In genomic region chr3:6994081-6994668, GRCh38 we compare ENCODE assay signal across 11 cellular contexts.
DNase-seq lines count a peak whose midpoint lies in the region; ATAC-seq, FAIRE-seq and TF ChIP-seq lines count a peak whose summit lies in the region.
"Had no signal": no experiment of that assay in that cellular context is flagged by ENCODE, and none has a peak within 500 bp of the region (broad histone marks: within the 10 kb centered on the region; RNA-seq: fewer than 3 reads in every experiment).

No MANE protein-coding gene starts in this region.

- H3K79me2 ChIP-seq in Loucy (ENCODE audit: insufficient read depth, low read length) (no peaks in the 10 kb centered on the region), GM12878 (ENCODE audit: control insufficient read depth, insufficient read depth, low read length) (no peaks in the 10 kb centered on the region), mesendoderm (ENCODE audit: control insufficient read depth, insufficient read depth, low read length) (no peaks in the 10 kb centered on the region)

- intact Hi-C loops in GM12878 (cut with micrococcal nuclease; ENCODE audit: unreplicated experiment) (no loop called here), stomach (cut with DNase I; ENCODE audit: low total_unique reads) (no loop called here)

- peak; percentile 42; the same call in 2 of the 3 replicates for ATAC-seq in GM12878
- ATAC-seq: psoas muscle had no signal

- WGBS in GM12878 (ENCODE audit: insufficient coverage, insufficient replicate concordance, low lambda C conversion rate, missing lambda C conversion rate): 28% methylated on average over 3 of the region's 3 CpGs
- no CpG with 5 or more reads among the region's 3 CpGs for WGBS in mesendoderm (ENCODE audit: extremely low coverage, insufficient coverage, low lambda C conversion rate)
- 62 to 69% (median 68%) methylated on average over 3 of the region's 3 CpGs for WGBS in stomach, 5 donors

- DNase-seq in GM13977 (ENCODE audit: low spot score) (peak; percentile 6), GM12878 (ENCODE audit: low read depth, low spot score) (no peak), mesendoderm (peak; percentile 43), DMS153 treated with DMSO at 0.1 percent for 48 hours (lab: John Stamatoyannopoulos, UW; ENCODE audit: unreplicated experiment) (no peak), endothelial cell (ENCODE audit: low spot score) (no peak), stomach (no peak)
- DNase-seq in activated T-cell treated with anti-CD3 and anti-CD28 coated beads, Interleukin-2, amount 50 U/mL, for 24 hours: no peak
- DNase-seq: brain microvascular endothelial cell, psoas muscle, T1000 had no signal

- H3K56ac ChIP-seq in mesendoderm (ENCODE audit: low read length): no peak overlapping the region

- no peak overlapping the region for H2AK5ac ChIP-seq in mesendoderm (ENCODE audit: low read length)

- H3K9ac ChIP-seq in Loucy (ENCODE audit: low read depth, low read length, poor library complexity, severe bottlenecking): no peak overlapping the region
- H3K9ac ChIP-seq in GM12878 (ENCODE audit: control insufficient read depth, insufficient read depth, low read length): no peak overlapping the region
- no peak overlapping the region for H3K9ac ChIP-seq in mesendoderm (ENCODE audit: low read length)

- FAIRE-seq in GM12878 (lab: Jason Lieb, UNC): no peak

- H3K9me3 Mint-ChIP-seq in endothelial cell (ENCODE audit: unreplicated experiment): peaks cover 8% of the 10 kb centered on the region
- peaks cover 3% of the 10 kb centered on the region for H3K9me3 Mint-ChIP-seq in activated T-cell treated with anti-CD3 and anti-CD28 coated beads, Interleukin-2, amount 50 U/mL, for 24 hours

- H3K27ac ChIP-seq in GM12878 (ENCODE audit: control insufficient read depth, insufficient read depth) (no peak overlapping the region), mesendoderm (ENCODE audit: low read depth, low read length) (no peak overlapping the region), stomach (no peak overlapping the region)
- H3K27ac ChIP-seq: brain microvascular endothelial cell, psoas muscle had no signal

- H3K4ac ChIP-seq in mesendoderm (ENCODE audit: low read depth, low read length): no peak overlapping the region

- H3K4me3 ChIP-seq in Loucy (ENCODE audit: low read length, poor library complexity, severe bottlenecking): no peak overlapping the region
- no peak overlapping the region for H3K4me3 ChIP-seq in GM12878
- no peak overlapping the region for H3K4me3 ChIP-seq in mesendoderm (ENCODE audit: low read length)
- H3K4me3 ChIP-seq in stomach: no peak overlapping the region
- H3K4me3 ChIP-seq: psoas muscle had no signal

- H2AFZ ChIP-seq in Loucy (ENCODE audit: low read length) (no peak overlapping the region), GM12878 (ENCODE audit: control insufficient read depth, low read depth, low read length) (no peak overlapping the region)

- no peaks in the 10 kb centered on the region for H3K4me1 Mint-ChIP-seq in endothelial cell (ENCODE audit: unreplicated experiment)
- H3K4me1 Mint-ChIP-seq in activated T-cell treated with anti-CD3 and anti-CD28 coated beads, Interleukin-2, amount 50 U/mL, for 24 hours (ENCODE audit: low read depth): no peaks in the 10 kb centered on the region

- RAD21 ChIA-PET in GM12878 (lab: Charles Lee; ENCODE audit: unreplicated experiment): interaction anchor here (0.7 kb wide), 1 partner anchor 9 kb away, joined by 3 read pairs; no protein-coding TSS in a partner anchor

- H4K5ac ChIP-seq in mesendoderm (ENCODE audit: low read length): no peak overlapping the region

- H3K4me3 Mint-ChIP-seq in endothelial cell (ENCODE audit: unreplicated experiment): no peak overlapping the region
- H3K4me3 Mint-ChIP-seq in activated T-cell treated with anti-CD3 and anti-CD28 coated beads, Interleukin-2, amount 50 U/mL, for 24 hours: no peak overlapping the region

- BruUV-seq in GM12878 (replicated peaks; lab: Mats Ljungman, UMichigan): no TSS peak

- no peak overlapping the region for H3K23ac ChIP-seq in mesendoderm (ENCODE audit: low read length)

- H3K36me3 ChIP-seq in Loucy (ENCODE audit: insufficient read depth, low read length): no peaks in the 10 kb centered on the region
- H3K36me3 ChIP-seq in GM12878 (ENCODE audit: control insufficient read depth in 2 of 2, insufficient read depth in 2 of 2, low read length in 1 of 2): no peaks in the 10 kb centered on the region
- H3K36me3 ChIP-seq in mesendoderm (ENCODE audit: control insufficient read depth, insufficient read depth, low read length): no peaks in the 10 kb centered on the region
- no peaks in the 10 kb centered on the region for H3K36me3 ChIP-seq in stomach
- H3K36me3 ChIP-seq: brain microvascular endothelial cell had no signal

- POLR2A ChIA-PET in GM12878 (lab: Charles Lee): no interaction called here

- TF ChIP-seq POLR2A in GM12878 (IDR thresholded peaks at IDR 0.05; ENCODE audit: low read depth, low read length): no peak
- TF ChIP-seq POLR2A in stomach (IDR thresholded peaks at IDR 0.05): no peak

- no peaks in the 10 kb centered on the region for H3K27me3 ChIP-seq in Loucy (ENCODE audit: insufficient read depth, low read length, poor library complexity, severe bottlenecking)
- H3K27me3 ChIP-seq in GM12878 (replicated peaks in 1 of 2; ENCODE audit: control insufficient read depth in 2 of 2, insufficient read depth in 2 of 2, low read length in 1 of 2): no peaks in the 10 kb centered on the region
- H3K27me3 ChIP-seq in mesendoderm (ENCODE audit: insufficient read depth, low read length, poor library complexity): no peaks in the 10 kb centered on the region
- no peaks in the 10 kb centered on the region for H3K27me3 ChIP-seq in stomach
- H3K27me3 ChIP-seq: brain microvascular endothelial cell had no signal

- H2BK15ac ChIP-seq in mesendoderm (replicated peaks; ENCODE audit: low read depth): no peak overlapping the region

- TF ChIP-seq CTCF in GM13977 (IDR thresholded peaks at IDR 0.05; ENCODE audit: extremely low read depth, insufficient read depth, missing control alignments) (no peak), Loucy (conservative IDR thresholded peaks at IDR 0.05; ENCODE audit: low read length) (peak; percentile 43), GM12878 (IDR thresholded peaks at IDR 0.05 in 2 of 3, conservative IDR thresholded peaks at IDR 0.05 in 1 of 3; ENCODE audit: control insufficient read depth in 2 of 3, extremely low read depth in 1 of 3, insufficient read depth in 1 of 3, low read depth in 3 of 3, low read length in 3 of 3) (peak in 2 of 3 experiments; percentile 5 to 25; a peak in 1 of 6 replicates), endothelial cell (IDR thresholded peaks at IDR 0.05; ENCODE audit: unreplicated experiment) (no peak), stomach (IDR thresholded peaks at IDR 0.05) (no peak)

- H3K27me3 Mint-ChIP-seq in endothelial cell (ENCODE audit: unreplicated experiment): no peaks in the 10 kb centered on the region
- H3K27me3 Mint-ChIP-seq in activated T-cell treated with anti-CD3 and anti-CD28 coated beads, Interleukin-2, amount 50 U/mL, for 24 hours: no peaks in the 10 kb centered on the region

- H3K79me1 ChIP-seq in mesendoderm (ENCODE audit: low read length): no peaks in the 10 kb centered on the region

- H4K20me1 ChIP-seq in Loucy (ENCODE audit: insufficient read depth, low read length, poor library complexity, severe bottlenecking): no peaks in the 10 kb centered on the region
- no peaks in the 10 kb centered on the region for H4K20me1 ChIP-seq in GM12878 (ENCODE audit: control insufficient read depth, insufficient read depth)

- SMC1A ChIA-PET in GM12878 (lab: Charles Lee; ENCODE audit: uncharacterized antibody, unreplicated experiment): interaction anchor here (1.2 to 1.3 kb wide), 2 partner anchors 10 to 12 kb away, joined by 3 to 4 read pairs; no protein-coding TSS in a partner anchor

- H3K9me2 ChIP-seq in Loucy (replicated peaks; ENCODE audit: low read depth, low read length): no peaks in the 10 kb centered on the region; the same call in 1 of the 2 replicates

- no peaks in the 10 kb centered on the region for H3F3A ChIP-seq in Loucy (ENCODE audit: low read depth)

- no peaks in the 10 kb centered on the region for H3K36me3 Mint-ChIP-seq in endothelial cell (ENCODE audit: low read depth, unreplicated experiment)
- H3K36me3 Mint-ChIP-seq in activated T-cell treated with anti-CD3 and anti-CD28 coated beads, Interleukin-2, amount 50 U/mL, for 24 hours (ENCODE audit: low read depth): no peaks in the 10 kb centered on the region

- H2BK120ac ChIP-seq in mesendoderm (ENCODE audit: low read depth, low read length): no peak overlapping the region

- in situ Hi-C loops in GM13977 (cut with MboI; ENCODE audit: low pct_unique_long_range_greater_than_20kb, low sequenced_read_pairs, unreplicated experiment) (no loop called here), GM12878 (cut with MboI) (no loop called here)

- TF ChIP-seq RAD21 in GM12878 (IDR thresholded peaks at IDR 0.05; ENCODE audit: insufficient read depth, low read depth, low read length): no peak

- H3K4me1 ChIP-seq in Loucy (ENCODE audit: insufficient read depth, low read length, poor library complexity, severe bottlenecking) (no peaks in the 10 kb centered on the region), GM12878 (ENCODE audit: control insufficient read depth, insufficient read depth, low read length) (no peaks in the 10 kb centered on the region), mesendoderm (ENCODE audit: control insufficient read depth, low read depth, low read length) (no peaks in the 10 kb centered on the region), stomach (no peaks in the 10 kb centered on the region)
- H3K4me1 ChIP-seq: psoas muscle had no signal

- TF ChIP-seq EP300 in GM12878 (IDR thresholded peaks at IDR 0.05; ENCODE audit: borderline replicate concordance in 1 of 2, control insufficient read depth in 1 of 2, low read depth in 2 of 2, low read length in 2 of 2) (no peak), stomach (IDR thresholded peaks at IDR 0.05) (no peak)

- no peak overlapping the region for H2BK5ac ChIP-seq in mesendoderm (ENCODE audit: low read length)

- H3K9me3 ChIP-seq in Loucy (ENCODE audit: insufficient read depth, low read depth, low read length) (no peaks in the 10 kb centered on the region), GM12878 (replicated peaks; ENCODE audit: control insufficient read depth, insufficient read depth, low read length) (no peaks in the 10 kb centered on the region), stomach (peaks cover 0 to 6% (median 3%) of the 10 kb centered on the region in 4 donors)
- H3K9me3 ChIP-seq: psoas muscle had no signal

- CTCF ChIA-PET in GM12878 (lab: Yijun Ruan, JAX): interaction anchor here (0.9 kb wide), 2 partner anchors 11 to 16 kb away, joined by 3 to 4 read pairs; no protein-coding TSS in a partner anchor

- H3K4me2 ChIP-seq in Loucy (ENCODE audit: low read depth, low read length, poor library complexity, severe bottlenecking) (no peak overlapping the region), GM12878 (ENCODE audit: control insufficient read depth, insufficient read depth) (no peak overlapping the region), mesendoderm (ENCODE audit: low read length) (no peak overlapping the region)

- H3K18ac ChIP-seq in mesendoderm (ENCODE audit: low read length): no peak overlapping the region

- no peak overlapping the region for H3K27ac Mint-ChIP-seq in endothelial cell (ENCODE audit: unreplicated experiment)
- no peak overlapping the region for H3K27ac Mint-ChIP-seq in activated T-cell treated with anti-CD3 and anti-CD28 coated beads, Interleukin-2, amount 50 U/mL, for 24 hours

- no peak overlapping the region for H4K8ac ChIP-seq in mesendoderm (ENCODE audit: low read depth, low read length)

TF ChIP-seq in GM12878, 131 proteins besides CTCF, POLR2A, EP300 and RAD21 (continues in another document):
- no peak for TF ChIP-seq CREM (IDR thresholded peaks at IDR 0.05; ENCODE audit: low read depth)

Comparison
In these comparisons a context has a peak if more than half of its experiments do, and no peak if none do; other contexts are left out.
1. DNase-seq: peak in GM13977 (single experiment) and mesendoderm (single experiment); none in GM12878 (single experiment), DMS153 treated with DMSO at 0.1 percent for 48 hours (single experiment), endothelial cell (single experiment), activated T-cell treated with anti-CD3 and anti-CD28 coated beads, Interleukin-2, amount 50 U/mL, for 24 hours (single experiment) and stomach (single experiment).
2. CTCF ChIP-seq: peak in Loucy (single experiment) and GM12878 (2 of 3); none in GM13977 (single experiment), endothelial cell (single experiment) and stomach (0 of 7).